8 cellular contexts compared by ENCODE assay signal in the genomic region with DNA sequence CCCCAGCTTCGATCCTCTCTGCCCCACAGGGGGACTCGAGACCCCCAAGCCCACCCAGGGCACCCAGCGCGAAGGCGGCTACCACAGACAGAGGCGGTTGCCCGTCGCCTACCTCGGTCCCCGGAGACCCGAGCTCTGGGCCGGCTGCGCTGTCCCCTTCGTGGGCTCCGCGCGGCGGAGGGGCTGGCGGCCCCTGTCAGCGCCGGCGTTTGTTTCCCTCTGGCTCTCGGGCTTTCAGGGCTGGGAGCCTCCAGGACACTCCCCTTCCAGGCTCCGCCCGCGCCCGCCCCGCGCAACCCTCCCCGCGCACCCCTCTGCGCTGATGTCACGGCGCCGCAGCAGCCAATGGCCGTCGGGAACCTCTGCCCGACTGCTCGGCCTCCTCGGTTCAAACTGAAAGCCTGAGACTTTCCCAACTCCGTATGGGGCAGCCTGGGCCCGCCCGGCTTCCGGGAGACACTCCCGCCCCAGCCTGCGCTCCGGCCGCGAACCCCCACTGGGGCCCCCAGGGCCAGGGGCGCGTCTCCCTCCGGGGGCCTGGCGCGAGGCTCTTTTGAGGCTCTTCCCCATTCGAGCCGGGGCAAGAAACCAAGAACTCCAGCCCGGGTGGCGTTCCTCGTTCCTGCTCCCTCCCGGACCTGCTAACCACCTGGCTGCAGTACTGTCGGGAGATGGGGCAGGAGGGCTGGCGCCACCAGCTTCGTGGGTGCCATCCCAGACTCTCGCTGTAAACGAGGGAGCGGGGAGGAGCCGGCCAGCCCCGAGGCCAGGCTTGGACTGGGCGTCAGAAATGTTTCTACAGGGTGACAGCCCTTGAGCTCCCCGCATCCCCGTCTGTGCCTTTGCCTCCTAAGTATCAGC. TPM values are rescaled to one million over a fixed set of nuclear protein-coding genes. Genes with fewer than 3 reads are reported as not detected.
A peak's percentile ranks its signal among the peaks of the same experiment; 100 is the strongest.
DNase-seq lines count a peak whose midpoint lies in the region; ATAC-seq and TF ChIP-seq lines count a peak whose summit lies in the region.

A gene with protein sequence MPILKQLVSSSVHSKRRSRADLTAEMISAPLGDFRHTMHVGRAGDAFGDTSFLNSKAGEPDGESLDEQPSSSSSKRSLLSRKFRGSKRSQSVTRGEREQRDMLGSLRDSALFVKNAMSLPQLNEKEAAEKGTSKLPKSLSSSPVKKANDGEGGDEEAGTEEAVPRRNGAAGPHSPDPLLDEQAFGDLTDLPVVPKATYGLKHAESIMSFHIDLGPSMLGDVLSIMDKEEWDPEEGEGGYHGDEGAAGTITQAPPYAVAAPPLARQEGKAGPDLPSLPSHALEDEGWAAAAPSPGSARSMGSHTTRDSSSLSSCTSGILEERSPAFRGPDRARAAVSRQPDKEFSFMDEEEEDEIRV (minus strand): TSS at position 221 of the 861 bp plus-strand sequence. CDS start 25,501 bp downstream, outside the sequence.

- peak within 1 kb of the TSS; percentile 93 for H3K9ac ChIP-seq in smooth muscle cell (ENCODE audit: low read depth)

- TF ChIP-seq POLR2A in GM18526 (IDR thresholded peaks at IDR 0.05; ENCODE audit: extremely low read depth, insufficient read length): peak; percentile 68

- peak within 1 kb of the TSS; percentile 89 for H2AFZ ChIP-seq in smooth muscle cell (ENCODE audit: low read depth)

- peak; percentile 91 for DNase-seq in A172 (ENCODE audit: low spot score)
- peak; percentile 85 for DNase-seq in NCI-H2171 treated with DMSO at 0.1 percent for 48 hours (lab: John Stamatoyannopoulos, UW)
- peak; percentile 48 to 62 (median 54) for DNase-seq in activated CD4-positive, CD25-positive, alpha-beta regulatory T cell (lab: John Stamatoyannopoulos, UW)
- peak in 59 of 61 donors; percentile 66 to 95 (median 90) for DNase-seq in caudate nucleus (lab: John Stamatoyannopoulos, UW)
- peak; percentile 93 for DNase-seq in iPS-NIHi7 (ENCODE audit: extremely low spot score)
- peak; percentile 89 for DNase-seq in smooth muscle cell (lab: John Stamatoyannopoulos, UW; ENCODE audit: unreplicated experiment)

- H3K4me2 ChIP-seq in smooth muscle cell: peak within 1 kb of the TSS; percentile 97

- H3K27ac ChIP-seq in caudate nucleus (ENCODE audit: low read depth, low read length) (peak within 1 kb of the TSS; percentile 94), smooth muscle cell (ENCODE audit: low read depth) (peak within 1 kb of the TSS; percentile 82)

- peaks cover 25% of the 10 kb centered on the region for H3K4me1 ChIP-seq in smooth muscle cell (ENCODE audit: low read depth)

- no peaks in the 10 kb centered on the region for H3K9me3 ChIP-seq in smooth muscle cell (replicated peaks; ENCODE audit: low read depth)

- peaks cover 5% of the 10 kb centered on the region for H3F3A ChIP-seq in smooth muscle cell (ENCODE audit: low read depth)

- peak within 1 kb of the TSS; percentile 97 for H3K4me3 ChIP-seq in smooth muscle cell

- H3K79me2 ChIP-seq in smooth muscle cell (ENCODE audit: low read depth): peaks cover 33% of the 10 kb centered on the region

- no peaks in the 10 kb centered on the region for H3K36me3 ChIP-seq in smooth muscle cell (ENCODE audit: low read depth)

- WGBS in smooth muscle cell (ENCODE audit: low lambda C conversion rate): 2% methylated on average over 49 of the region's 71 CpGs

- no peaks in the 10 kb centered on the region for H3K27me3 ChIP-seq in smooth muscle cell (ENCODE audit: low read depth)

- H4K20me1 ChIP-seq in smooth muscle cell (ENCODE audit: low read depth): peaks cover 24% of the 10 kb centered on the region

- TF ChIP-seq CTCF in smooth muscle cell (IDR thresholded peaks at IDR 0.05; ENCODE audit: borderline replicate concordance, insufficient read depth, poor library complexity, severe bottlenecking): no peak

- peak; percentile 54 for ATAC-seq in HG03060 (IDR thresholded peaks at IDR 0.05; ENCODE audit: low read depth, unreplicated experiment)

RNA-seq across cellular contexts. Expression of the gene that starts here (rescaled TPM):
- 42.1 and 53.8 TPM in 2 replicates for total RNA-seq in A172 (2014; rRNA removed; shearing (Covaris generic))
- total RNA-seq in smooth muscle cell: 13.4 and 15.1 TPM in 2 replicates
- 21.2 and 21.4 TPM in 2 replicates for polyA plus RNA-seq in smooth muscle cell

Comparison
In these comparisons a context has a peak if more than half of its experiments do, and no peak if none do; other contexts are left out.
1. Peak in every context shown above with its lines: DNase-seq, ATAC-seq, H3K4me3 ChIP-seq and H3K27ac ChIP-seq.